ENCODE assay signal across 1 cellular context in genomic region chr10:43944742-43945730, GRCh38.
TF ChIP-seq lines count a peak whose summit lies in the region.

No MANE protein-coding gene starts in this region.

TF ChIP-seq in IMR-90, 13 proteins besides CTCF, POLR2A, EP300 and RAD21:
- TF ChIP-seq RFX5 (IDR thresholded peaks at IDR 0.05; ENCODE audit: low read depth, low read length), result no peak
- TF ChIP-seq RCOR1 (IDR thresholded peaks at IDR 0.05; ENCODE audit: insufficient replicate concordance, low read length), result no peak
- TF ChIP-seq FOS (IDR thresholded peaks at IDR 0.05; ENCODE audit: low read depth, low read length), result no peak
- TF ChIP-seq MXI1 (IDR thresholded peaks at IDR 0.05; ENCODE audit: borderline replicate concordance, low read depth, low read length), result no peak
- TF ChIP-seq CHD1 (IDR thresholded peaks at IDR 0.05; ENCODE audit: low read depth, low read length), result no peak
- no peak for TF ChIP-seq SMC3 (IDR thresholded peaks at IDR 0.05; ENCODE audit: low read depth, low read length)
- TF ChIP-seq MAFK (IDR thresholded peaks at IDR 0.05; ENCODE audit: low read depth, low read length), result no peak
- TF ChIP-seq, protein P1, sequence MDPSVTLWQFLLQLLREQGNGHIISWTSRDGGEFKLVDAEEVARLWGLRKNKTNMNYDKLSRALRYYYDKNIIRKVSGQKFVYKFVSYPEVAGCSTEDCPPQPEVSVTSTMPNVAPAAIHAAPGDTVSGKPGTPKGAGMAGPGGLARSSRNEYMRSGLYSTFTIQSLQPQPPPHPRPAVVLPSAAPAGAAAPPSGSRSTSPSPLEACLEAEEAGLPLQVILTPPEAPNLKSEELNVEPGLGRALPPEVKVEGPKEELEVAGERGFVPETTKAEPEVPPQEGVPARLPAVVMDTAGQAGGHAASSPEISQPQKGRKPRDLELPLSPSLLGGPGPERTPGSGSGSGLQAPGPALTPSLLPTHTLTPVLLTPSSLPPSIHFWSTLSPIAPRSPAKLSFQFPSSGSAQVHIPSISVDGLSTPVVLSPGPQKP (IDR thresholded peaks at IDR 0.05; ENCODE audit: borderline replicate concordance, low read depth, low read length), result no peak
- TF ChIP-seq, protein P2, sequence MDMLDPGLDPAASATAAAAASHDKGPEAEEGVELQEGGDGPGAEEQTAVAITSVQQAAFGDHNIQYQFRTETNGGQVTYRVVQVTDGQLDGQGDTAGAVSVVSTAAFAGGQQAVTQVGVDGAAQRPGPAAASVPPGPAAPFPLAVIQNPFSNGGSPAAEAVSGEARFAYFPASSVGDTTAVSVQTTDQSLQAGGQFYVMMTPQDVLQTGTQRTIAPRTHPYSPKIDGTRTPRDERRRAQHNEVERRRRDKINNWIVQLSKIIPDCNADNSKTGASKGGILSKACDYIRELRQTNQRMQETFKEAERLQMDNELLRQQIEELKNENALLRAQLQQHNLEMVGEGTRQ (IDR thresholded peaks at IDR 0.05; ENCODE audit: low read depth, low read length), result no peak
- TF ChIP-seq CEBPB (IDR thresholded peaks at IDR 0.05; ENCODE audit: low read depth, low read length), result no peak
- no peak for TF ChIP-seq BHLHE40 (IDR thresholded peaks at IDR 0.05; ENCODE audit: low read depth, low read length)
- TF ChIP-seq NFE2L2 (IDR thresholded peaks at IDR 0.05; ENCODE audit: low read depth, low read length), result no peak
- TF ChIP-seq MAZ (IDR thresholded peaks at IDR 0.05; ENCODE audit: borderline replicate concordance, low read depth, low read length), result no peak
